ENCODE assay signal across 8 cellular contexts in the genomic region with DNA sequence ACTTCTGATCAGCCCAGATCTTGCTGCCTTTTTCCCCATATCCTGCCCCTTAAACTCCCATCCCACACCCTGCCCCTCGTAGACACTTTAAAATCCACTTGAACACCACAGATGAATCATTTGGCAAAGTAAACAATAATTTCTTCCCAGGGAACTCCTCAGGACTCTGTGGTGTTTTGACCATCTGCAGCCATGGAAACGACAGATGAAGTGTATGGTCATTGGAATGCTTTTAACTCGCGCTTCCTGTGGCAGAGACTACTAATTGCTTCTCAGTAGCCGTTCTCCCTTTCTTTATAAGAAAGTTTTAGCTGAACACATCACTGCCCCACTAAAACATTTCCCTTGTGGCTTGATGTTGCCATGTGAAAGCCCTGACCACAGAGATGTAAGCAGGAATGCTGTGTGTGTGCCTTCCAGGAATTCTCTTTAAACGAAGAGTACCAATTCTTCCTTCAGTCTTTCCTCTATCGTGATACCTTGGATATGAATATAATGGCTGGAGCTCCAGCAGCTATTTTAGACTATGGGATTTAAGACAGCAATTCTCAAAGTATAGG.
DNase-seq lines count a peak whose midpoint lies in the region; ATAC-seq, FAIRE-seq and TF ChIP-seq lines count a peak whose summit lies in the region.

No MANE protein-coding gene starts in this region.

- intact Hi-C loops in A673 (cut with micrococcal nuclease; ENCODE audit: unreplicated experiment) = no loop called here
- intact Hi-C loops in breast epithelium (cut with DNase I; ENCODE audit: low total_unique reads) = no loop called here
- intact Hi-C loops in left colon (cut with DNase I, micrococcal nuclease) = no loop called here
- intact Hi-C loops in activated naive CD4-positive, alpha-beta T cell treated with anti-CD3 and anti-CD28 coated beads for 36 hours (cut with micrococcal nuclease) = no loop called here

- FAIRE-seq in urothelium cell line (lab: Jason Lieb, UNC) = no peak

- TF ChIP-seq CTCF in A673 (conservative IDR thresholded peaks at IDR 0.05; ENCODE audit: low read depth, low read length) (no peak), breast epithelium (IDR thresholded peaks at IDR 0.05) (no peak)

- no peaks in the 10 kb centered on the region for H3K9me3 Mint-ChIP-seq in activated naive CD4-positive, alpha-beta T cell treated with anti-CD3 and anti-CD28 coated beads for 36 hours

- POLR2A ChIA-PET in A673 (lab: Charles Lee; ENCODE audit: low non-redundant PET) = no interaction called here

- CTCF ChIA-PET in A673 (lab: Charles Lee) = no interaction called here
- CTCF ChIA-PET in activated naive CD4-positive, alpha-beta T cell treated with anti-CD3 and anti-CD28 coated beads for 36 hours (lab: Charles Lee) = no interaction called here

- no peak for TF ChIP-seq POLR2A in breast epithelium (IDR thresholded peaks at IDR 0.05)

- no peak overlapping the region for H3K27ac Mint-ChIP-seq in activated naive CD4-positive, alpha-beta T cell treated with anti-CD3 and anti-CD28 coated beads for 36 hours

- BruUV-seq in A673 (replicated peaks; lab: Mats Ljungman, UMichigan) = no TSS peak

- H3K27me3 ChIP-seq in A673 (replicated peaks; ENCODE audit: insufficient read depth, low read depth, low read length, poor library complexity) (no peaks in the 10 kb centered on the region), HUES64 (ENCODE audit: insufficient read depth, low read length) (no peaks in the 10 kb centered on the region), breast epithelium (no peaks in the 10 kb centered on the region)

- H3K4me3 ChIP-seq in A673 (ENCODE audit: low read depth, low read length, poor library complexity, severe bottlenecking) = no peak overlapping the region
- no peak overlapping the region for H3K4me3 ChIP-seq in HUES64 (ENCODE audit: low read length)
- no peak overlapping the region for H3K4me3 ChIP-seq in breast epithelium

- no peaks in the 10 kb centered on the region for H3K9me3 ChIP-seq in A673 (ENCODE audit: low read depth, low read length, poor library complexity, severe bottlenecking)
- H3K9me3 ChIP-seq in HUES64 (ENCODE audit: insufficient read depth, low read depth, low read length) = no peaks in the 10 kb centered on the region
- H3K9me3 ChIP-seq in breast epithelium = no peaks in the 10 kb centered on the region

- H3K4me3 Mint-ChIP-seq in activated naive CD4-positive, alpha-beta T cell treated with anti-CD3 and anti-CD28 coated beads for 36 hours = no peak overlapping the region

- peaks cover 5% of the 10 kb centered on the region for H3K27me3 Mint-ChIP-seq in activated naive CD4-positive, alpha-beta T cell treated with anti-CD3 and anti-CD28 coated beads for 36 hours (ENCODE audit: low read depth)

- DNase-seq in A673 (ENCODE audit: low spot score) (peak; percentile 50), breast epithelium (ENCODE audit: low spot score in 2 of 2) (peak in 1 of 2 donors; percentile 55), left colon (peak; percentile 11 to 53), urothelium cell line (ENCODE audit: low spot score) (peak; percentile 88), NCI-H1048 (lab: John Stamatoyannopoulos, UW) (no peak)
- no peak for DNase-seq in activated naive CD4-positive, alpha-beta T cell treated with anti-CD3 and anti-CD28 coated beads for 36 hours

- WGBS in HUES64 = 69% methylated on average over 6 of the region's 7 CpGs

- H3K27ac ChIP-seq in A673 (ENCODE audit: low read depth, low read length, poor library complexity, severe bottlenecking) = no peak overlapping the region
- peak overlapping the region; percentile 38 for H3K27ac ChIP-seq in HUES64 (ENCODE audit: low read depth, low read length)
- H3K27ac ChIP-seq in breast epithelium = peak overlapping the region; percentile 31 to 45

- ATAC-seq in left colon (peak; percentile 79), HG03354 (IDR thresholded peaks at IDR 0.05; ENCODE audit: poor library complexity, severe bottlenecking, unreplicated experiment) (no peak)

- H3K4me1 ChIP-seq in A673 (ENCODE audit: insufficient read depth, low read length, poor library complexity, severe bottlenecking) (peaks cover 7% of the 10 kb centered on the region), HUES64 (ENCODE audit: insufficient read depth, low read length) (peaks cover 19% of the 10 kb centered on the region; the same call in 1 of the 2 replicates), breast epithelium (no peaks in the 10 kb centered on the region)

- no peaks in the 10 kb centered on the region for H3K36me3 Mint-ChIP-seq in activated naive CD4-positive, alpha-beta T cell treated with anti-CD3 and anti-CD28 coated beads for 36 hours (ENCODE audit: low read depth)

- H3K36me3 ChIP-seq in A673 (ENCODE audit: insufficient read depth, low read length, poor library complexity, severe bottlenecking) (no peaks in the 10 kb centered on the region), HUES64 (ENCODE audit: insufficient read depth, low read length) (no peaks in the 10 kb centered on the region), breast epithelium (no peaks in the 10 kb centered on the region)

- H3K4me1 Mint-ChIP-seq in activated naive CD4-positive, alpha-beta T cell treated with anti-CD3 and anti-CD28 coated beads for 36 hours (ENCODE audit: low read depth) = no peaks in the 10 kb centered on the region

- no peak overlapping the region; the same call in 1 of the 2 replicates for H3K9ac ChIP-seq in HUES64 (ENCODE audit: low read depth, low read length)

Comparison
In these comparisons a context has a peak if more than half of its experiments do, and no peak if none do; other contexts are left out.
1. DNase-seq: peak in A673 (single experiment), left colon (2 of 2) and urothelium cell line (single experiment); none in NCI-H1048 (single experiment) and activated naive CD4-positive, alpha-beta T cell treated with anti-CD3 and anti-CD28 coated beads for 36 hours (single experiment).